18 cellular contexts compared by ENCODE assay signal in genomic region chr12:80045594-80045993, GRCh38. TPM values are rescaled to one million over a fixed set of nuclear protein-coding genes. Genes with fewer than 3 reads are reported as not detected.
DNase-seq lines count a peak whose midpoint lies in the region; ATAC-seq, FAIRE-seq and TF ChIP-seq lines count a peak whose summit lies in the region.
"Had no signal": no experiment of that assay in that cellular context is flagged by ENCODE, and none has a peak within 500 bp of the region (broad histone marks: within the 10 kb centered on the region; RNA-seq: fewer than 3 reads in every experiment).

No MANE protein-coding gene starts in this region.

- no peaks in the 10 kb centered on the region for H3K9me3 ChIP-seq in esophagus muscularis mucosa
- H3K9me3 ChIP-seq: testis had no signal

- no peak for TF ChIP-seq POLR2A in esophagus muscularis mucosa (IDR thresholded peaks at IDR 0.05; ENCODE audit: low read depth)

- H3K4me1 ChIP-seq in esophagus muscularis mucosa (peaks cover 0 to 50% (median 39%) of the 10 kb centered on the region in 4 donors), rectal smooth muscle tissue (ENCODE audit: control insufficient read depth, insufficient read depth, low read length) (peaks cover 10% of the 10 kb centered on the region)
- H3K4me1 ChIP-seq: testis had no signal

- H3K27me3 Mint-ChIP-seq in activated CD4-positive, alpha-beta T cell treated with anti-CD3 and anti-CD28 coated beads for 36 hours, result peaks cover 1% of the 10 kb centered on the region
- H3K27me3 Mint-ChIP-seq in activated T-helper 1 cell treated with anti-CD3 and anti-CD28 coated beads, Interleukin-12 subunit alpha, Interleukin-12 subunit beta, Interleukin-2, Interleukin-4 antibody, amounts not matched to agents 30 ng/mL and 10 ng/mL and 1 ng/mL, durations not matched to agents 14 hours and 24 hours and 36 hours (ENCODE audit: insufficient read depth), result peaks cover 2% of the 10 kb centered on the region

- no peak for TF ChIP-seq EP300 in esophagus muscularis mucosa (IDR thresholded peaks at IDR 0.05)

- H3K9me3 Mint-ChIP-seq in activated CD4-positive, alpha-beta T cell treated with anti-CD3 and anti-CD28 coated beads for 36 hours (ENCODE audit: low read depth), result no peaks in the 10 kb centered on the region
- no peaks in the 10 kb centered on the region for H3K9me3 Mint-ChIP-seq in activated T-helper 1 cell treated with anti-CD3 and anti-CD28 coated beads, Interleukin-12 subunit alpha, Interleukin-12 subunit beta, Interleukin-2, Interleukin-4 antibody, amounts not matched to agents 30 ng/mL and 10 ng/mL and 1 ng/mL, durations not matched to agents 14 hours and 24 hours and 36 hours
- H3K9me3 Mint-ChIP-seq: H9; T-helper 1 cell treated with Interleukin-12 subunit alpha and Interleukin-12 subunit beta and Interleukin-4 antibody, amounts not matched to agents 30 μg/mL and 1 μg/mL, for 36 hours had no signal

- H3K9ac ChIP-seq in rectal smooth muscle tissue (ENCODE audit: low read length), result no peak overlapping the region

- no peaks in the 10 kb centered on the region for H3K36me3 Mint-ChIP-seq in activated CD4-positive, alpha-beta T cell treated with anti-CD3 and anti-CD28 coated beads for 36 hours (ENCODE audit: low read depth)
- H3K36me3 Mint-ChIP-seq in activated T-helper 1 cell treated with anti-CD3 and anti-CD28 coated beads, Interleukin-12 subunit alpha, Interleukin-12 subunit beta, Interleukin-2, Interleukin-4 antibody, amounts not matched to agents 30 ng/mL and 10 ng/mL and 1 ng/mL, durations not matched to agents 14 hours and 24 hours and 36 hours (ENCODE audit: low read depth), result no peaks in the 10 kb centered on the region
- H3K36me3 Mint-ChIP-seq: CD4-positive, CD25-positive, alpha-beta regulatory T cell had no signal

- H3K27me3 ChIP-seq in esophagus muscularis mucosa (no peaks in the 10 kb centered on the region), rectal smooth muscle tissue (ENCODE audit: control insufficient read depth, insufficient read depth, low read length) (no peaks in the 10 kb centered on the region)
- H3K27me3 ChIP-seq: cardiac muscle cell, testis had no signal

- POLR2A ChIA-PET in activated CD4-positive, alpha-beta T cell treated with anti-CD3 and anti-CD28 coated beads for 36 hours (lab: Charles Lee), result no interaction called here

- intact Hi-C loops in esophagus muscularis mucosa (cut with DNase I), result no loop called here
- intact Hi-C loops in activated CD4-positive, alpha-beta T cell treated with anti-CD3 and anti-CD28 coated beads for 36 hours (cut with DNase I, micrococcal nuclease), result no loop called here
- intact Hi-C loops in activated T-helper 1 cell treated with anti-CD3 and anti-CD28 coated beads, Interleukin-12 subunit alpha, Interleukin-12 subunit beta, Interleukin-2, Interleukin-4 antibody, amounts not matched to agents 30 ng/mL and 10 ng/mL and 1 ng/mL, durations not matched to agents 14 hours and 24 hours and 36 hours (cut with micrococcal nuclease), result no loop called here

- H3K4me3 Mint-ChIP-seq in activated CD4-positive, alpha-beta T cell treated with anti-CD3 and anti-CD28 coated beads for 36 hours, result no peak overlapping the region
- H3K4me3 Mint-ChIP-seq in activated T-helper 1 cell treated with anti-CD3 and anti-CD28 coated beads, Interleukin-12 subunit alpha, Interleukin-12 subunit beta, Interleukin-2, Interleukin-4 antibody, amounts not matched to agents 30 ng/mL and 10 ng/mL and 1 ng/mL, durations not matched to agents 14 hours and 24 hours and 36 hours, result no peak overlapping the region
- H3K4me3 Mint-ChIP-seq: CD4-positive, CD25-positive, alpha-beta regulatory T cell; H9; immature natural killer cell; memory B cell; T-helper 1 cell treated with Interleukin-12 subunit alpha and Interleukin-12 subunit beta and Interleukin-4 antibody, amounts not matched to agents 30 μg/mL and 1 μg/mL, for 36 hours had no signal

- DNase-seq in ELR (ENCODE audit: low read depth) (peak; percentile 90), RPMI7951 (ENCODE audit: low read depth) (peak; percentile 74), esophagus muscularis mucosa (ENCODE audit: extremely low spot score) (no peak), frontal cortex (ENCODE audit: low spot score in 2 of 2) (no peak)
- DNase-seq in activated CD4-positive, alpha-beta T cell treated with anti-CD3 and anti-CD28 coated beads for 36 hours, result no peak
- DNase-seq in stimulated activated naive CD4-positive, alpha-beta T cell treated with Interleukin-2 at 50 U/mL for 16 hours (lab: John Stamatoyannopoulos, UW), result no peak
- DNase-seq in activated T-helper 1 cell treated with anti-CD3 and anti-CD28 coated beads, Interleukin-12 subunit alpha, Interleukin-12 subunit beta, Interleukin-2, Interleukin-4 antibody, amounts not matched to agents 30 ng/mL and 10 ng/mL and 1 ng/mL, durations not matched to agents 14 hours and 24 hours and 36 hours (ENCODE audit: low spot score), result no peak
- DNase-seq: activated naive CD4-positive, alpha-beta T cell; CD4-positive, CD25-positive, alpha-beta regulatory T cell; effector CD4-positive, alpha-beta T cell; H9; immature natural killer cell; testis had no signal

- H3K36me3 ChIP-seq in esophagus muscularis mucosa (no peaks in the 10 kb centered on the region), rectal smooth muscle tissue (ENCODE audit: control insufficient read depth, insufficient read depth, low read length) (no peaks in the 10 kb centered on the region)
- H3K36me3 ChIP-seq: cardiac muscle cell had no signal

- no peak for ATAC-seq in activated CD4-positive, alpha-beta T cell treated with anti-CD3 and anti-CD28 coated beads for 36 hours
- ATAC-seq: GM12878 had no signal

- H3K27ac ChIP-seq in esophagus muscularis mucosa (replicated peaks in 1 of 4) (peak overlapping the region in 3 of 4 donors; percentile 76 to 79 (median 79)), rectal smooth muscle tissue (ENCODE audit: low read depth, low read length) (peak overlapping the region; percentile 21)
- H3K27ac ChIP-seq: cardiac muscle cell, testis had no signal

- peaks cover 2% of the 10 kb centered on the region for H3K4me1 Mint-ChIP-seq in activated CD4-positive, alpha-beta T cell treated with anti-CD3 and anti-CD28 coated beads for 36 hours
- no peaks in the 10 kb centered on the region for H3K4me1 Mint-ChIP-seq in activated T-helper 1 cell treated with anti-CD3 and anti-CD28 coated beads, Interleukin-12 subunit alpha, Interleukin-12 subunit beta, Interleukin-2, Interleukin-4 antibody, amounts not matched to agents 30 ng/mL and 10 ng/mL and 1 ng/mL, durations not matched to agents 14 hours and 24 hours and 36 hours (ENCODE audit: low read depth)
- H3K4me1 Mint-ChIP-seq: CD4-positive, CD25-positive, alpha-beta regulatory T cell; immature natural killer cell; memory B cell had no signal

- no peak for FAIRE-seq in frontal cortex (lab: Jason Lieb, UNC)
- FAIRE-seq: GM12878 had no signal

- no peak overlapping the region for H3K27ac Mint-ChIP-seq in activated CD4-positive, alpha-beta T cell treated with anti-CD3 and anti-CD28 coated beads for 36 hours
- no peak overlapping the region for H3K27ac Mint-ChIP-seq in activated T-helper 1 cell treated with anti-CD3 and anti-CD28 coated beads, Interleukin-12 subunit alpha, Interleukin-12 subunit beta, Interleukin-2, Interleukin-4 antibody, amounts not matched to agents 30 ng/mL and 10 ng/mL and 1 ng/mL, durations not matched to agents 14 hours and 24 hours and 36 hours
- H3K27ac Mint-ChIP-seq: CD4-positive, CD25-positive, alpha-beta regulatory T cell; H9; memory B cell; T-helper 1 cell treated with Interleukin-12 subunit alpha and Interleukin-12 subunit beta and Interleukin-4 antibody, amounts not matched to agents 30 μg/mL and 1 μg/mL, for 36 hours had no signal

- CTCF ChIA-PET in activated CD4-positive, alpha-beta T cell treated with anti-CD3 and anti-CD28 coated beads for 36 hours (lab: Charles Lee), result no interaction called here

- H3K4me3 ChIP-seq in esophagus muscularis mucosa (no peak overlapping the region), rectal smooth muscle tissue (ENCODE audit: low read length) (no peak overlapping the region)
- H3K4me3 ChIP-seq: cardiac muscle cell, GM12878, testis had no signal

- WGBS in esophagus muscularis mucosa, result 69% methylated on average over 3 of the region's 3 CpGs

- TF ChIP-seq CTCF in esophagus muscularis mucosa (IDR thresholded peaks at IDR 0.05), result no peak

RNA-seq across cellular contexts. Expression of gene OTOGL, which starts 53.7 kb away (rescaled TPM):
- total RNA-seq in RPMI7951 (2014; rRNA removed; shearing (Covaris generic)), result 0.20 and 0.48 TPM in 2 replicates
- total RNA-seq in esophagus muscularis mucosa (1 to 10 TPM in 3 of 4 donors, under 1 TPM in 1; 0.83 to 2.0 (median 1.6) TPM), frontal cortex (0.41 TPM)
- not detected for total RNA-seq in activated CD4-positive, alpha-beta T cell treated with anti-CD3 and anti-CD28 coated beads for 36 hours
- total RNA-seq in activated T-helper 1 cell treated with anti-CD3 and anti-CD28 coated beads, Interleukin-12 subunit alpha, Interleukin-12 subunit beta, Interleukin-2, Interleukin-4 antibody, amounts not matched to agents 30 ng/mL and 10 ng/mL and 1 ng/mL, durations not matched to agents 14 hours and 24 hours and 36 hours, result 0.21 TPM in 1 of 2 replicates, not detected in the other
- total RNA-seq: CD4-positive, CD25-positive, alpha-beta regulatory T cell had no signal

Comparison
In these comparisons a context has a peak if more than half of its experiments do, and no peak if none do; other contexts are left out.
1. DNase-seq: peak in ELR (single experiment) and RPMI7951 (single experiment); none in esophagus muscularis mucosa (single experiment), frontal cortex (0 of 2), activated CD4-positive, alpha-beta T cell treated with anti-CD3 and anti-CD28 coated beads for 36 hours (single experiment), stimulated activated naive CD4-positive, alpha-beta T cell treated with Interleukin-2 at 50 U/mL for 16 hours (single experiment) and activated T-helper 1 cell treated with anti-CD3 and anti-CD28 coated beads, Interleukin-12 subunit alpha, Interleukin-12 subunit beta, Interleukin-2, Interleukin-4 antibody, amounts not matched to agents 30 ng/mL and 10 ng/mL and 1 ng/mL, durations not matched to agents 14 hours and 24 hours and 36 hours (single experiment).